In genomic region chr22:37018086-37018814, GRCh38 we compare ENCODE assay signal across 9 cellular contexts. TPM values are rescaled to one million over a fixed set of nuclear protein-coding genes. Genes with fewer than 3 reads are reported as not detected.
DNase-seq lines count a peak whose midpoint lies in the region; ATAC-seq and TF ChIP-seq lines count a peak whose summit lies in the region.
"Had no signal": no experiment of that assay in that cellular context is flagged by ENCODE, and none has a peak within 500 bp of the region (broad histone marks: within the 10 kb centered on the region; RNA-seq: fewer than 3 reads in every experiment).

No MANE protein-coding gene starts in this region.

- TF ChIP-seq CTCF in AG04450 (IDR thresholded peaks at IDR 0.05; ENCODE audit: low read depth, low read length) (no peak), endothelial cell (IDR thresholded peaks at IDR 0.05; ENCODE audit: unreplicated experiment) (no peak)

- H3K4me3 ChIP-seq in AG04450 (ENCODE audit: low read depth, low read length) (peak overlapping the region; percentile 78), NT2/D1 (ENCODE audit: insufficient read length, low read depth) (peak overlapping the region; percentile 82)

- CTCF ChIA-PET in AG04450 (lab: Charles Lee) = interaction anchor here (2.6 to 5.0 kb wide), 2 partner anchors 13 to 162 kb away, joined by 10 to 36 read pairs; no protein-coding TSS in a partner anchor

- peaks cover 32% of the 10 kb centered on the region for H3K36me3 ChIP-seq in NT2/D1 (ENCODE audit: insufficient read depth, insufficient read length, low read length)

- H3K36me3 Mint-ChIP-seq in endothelial cell (ENCODE audit: low read depth, unreplicated experiment) = no peaks in the 10 kb centered on the region
- H3K36me3 Mint-ChIP-seq in naive thymus-derived CD8-positive, alpha-beta T cell = no peaks in the 10 kb centered on the region

- H3K27ac Mint-ChIP-seq in endothelial cell (ENCODE audit: unreplicated experiment) = peak overlapping the region; percentile 70
- no peak overlapping the region for H3K27ac Mint-ChIP-seq in naive thymus-derived CD8-positive, alpha-beta T cell

- H3K4me3 Mint-ChIP-seq in endothelial cell (ENCODE audit: unreplicated experiment) = peak overlapping the region; percentile 94
- peak overlapping the region; percentile 50 to 81 (median 68) for H3K4me3 Mint-ChIP-seq in naive thymus-derived CD8-positive, alpha-beta T cell

- H3K27ac ChIP-seq in AG04450 (ENCODE audit: low read depth, low read length) = no peak overlapping the region

- H3K27me3 ChIP-seq in AG04450 (ENCODE audit: control insufficient read depth, insufficient read depth, low read length) (no peaks in the 10 kb centered on the region), NT2/D1 (ENCODE audit: insufficient read depth, insufficient read length) (no peaks in the 10 kb centered on the region)

- H3K9me3 ChIP-seq in AG04450 (ENCODE audit: control insufficient read depth, insufficient read depth, low read length) = no peaks in the 10 kb centered on the region; the same call in 1 of the 2 replicates
- H3K9me3 ChIP-seq in NT2/D1 (ENCODE audit: insufficient read depth, low read length) = no peaks in the 10 kb centered on the region

- H3K4me1 ChIP-seq in NT2/D1 (ENCODE audit: insufficient read depth, insufficient read length) = peaks cover 17% of the 10 kb centered on the region

- H3K9me3 Mint-ChIP-seq in endothelial cell (ENCODE audit: unreplicated experiment) = no peaks in the 10 kb centered on the region
- no peaks in the 10 kb centered on the region for H3K9me3 Mint-ChIP-seq in naive thymus-derived CD8-positive, alpha-beta T cell

- H3K9ac ChIP-seq in NT2/D1 (ENCODE audit: insufficient read length, low read depth) = peak overlapping the region; percentile 91

- peaks cover 20% of the 10 kb centered on the region for H3K4me1 Mint-ChIP-seq in endothelial cell (ENCODE audit: unreplicated experiment)
- peaks cover 0 to 21% (median 7%) of the 10 kb centered on the region in 4 donors for H3K4me1 Mint-ChIP-seq in naive thymus-derived CD8-positive, alpha-beta T cell

- POLR2A ChIA-PET in AG04450 (lab: Yijun Ruan, JAX) = interaction anchor here (0.6 to 1.6 kb wide), 5 partner anchors 12 to 242 kb away, joined by 3 to 9 read pairs (median 4); partner anchors contain the start of genes IFT27 and KCTD17
- POLR2A ChIA-PET in naive thymus-derived CD8-positive, alpha-beta T cell (lab: Charles Lee) = no interaction called here

- no peak for ATAC-seq in naive thymus-derived CD8-positive, alpha-beta T cell
- no peak for ATAC-seq in HG03439 (IDR thresholded peaks at IDR 0.05; ENCODE audit: unreplicated experiment)
- ATAC-seq in HG02763 (IDR thresholded peaks at IDR 0.05; ENCODE audit: unreplicated experiment) = no peak

- H3K27me3 Mint-ChIP-seq in endothelial cell (ENCODE audit: unreplicated experiment) = peaks cover 2% of the 10 kb centered on the region
- peaks cover 0 to 30% (median 12%) of the 10 kb centered on the region in 5 donors for H3K27me3 Mint-ChIP-seq in naive thymus-derived CD8-positive, alpha-beta T cell

- DNase-seq in AG04450 (ENCODE audit: low read depth, low spot score) = no peak
- no peak for DNase-seq in NT2/D1 (ENCODE audit: low read depth, low spot score)
- DNase-seq in endothelial cell (ENCODE audit: low spot score) = no peak
- peak in 1 of 10 donors; percentile 37 for DNase-seq in naive thymus-derived CD8-positive, alpha-beta T cell
- DNase-seq in activated effector memory CD4-positive, alpha-beta T cell treated with anti-CD3 and anti-CD28 coated beads, Interleukin-2, amount 50 U/mL, for 16 hours = no peak
- no peak for DNase-seq in NK-92 treated with Interleukin-12 subunit alpha and Interleukin-12 subunit beta, amount 100 ng/mL, for 24 hours (lab: John Stamatoyannopoulos, UW)
- DNase-seq: GF-D8 had no signal

RNA-seq across cellular contexts. Expression of gene TST, which starts 1.0 kb away (rescaled TPM):
- 26.3 and 36.7 TPM in 2 replicates for polyA plus RNA-seq in AG04450 (2011; rRNA removed)
- 16.7 and 22.2 TPM in 2 replicates for polyA minus RNA-seq in AG04450 (2011; rRNA and poly(A)+ RNA removed)
- total RNA-seq in endothelial cell (ENCODE audit: unreplicated experiment) = 39.0 TPM
- not detected for total RNA-seq in naive thymus-derived CD8-positive, alpha-beta T cell
- polyA plus RNA-seq in naive thymus-derived CD8-positive, alpha-beta T cell = 1 to 10 TPM in 1 of 3 donors, not detected in 2; 1.5 TPM

RNA-seq across cellular contexts. Expression of gene MPST, which starts 1.3 kb away (rescaled TPM):
- 33.3 and 42.8 TPM in 2 replicates for polyA plus RNA-seq in AG04450 (2011; rRNA removed)
- polyA minus RNA-seq in AG04450 (2011; rRNA and poly(A)+ RNA removed) = 14.5 and 16.8 TPM in 2 replicates
- total RNA-seq in endothelial cell (ENCODE audit: unreplicated experiment) = 78.7 TPM
- total RNA-seq in naive thymus-derived CD8-positive, alpha-beta T cell = 1 to 10 TPM; 1.1 to 1.5 TPM
- 1 to 10 TPM in 2 of 3 donors, under 1 TPM in 1; 0.34 to 9.7 (median 1.8) TPM for polyA plus RNA-seq in naive thymus-derived CD8-positive, alpha-beta T cell

RNA-seq across cellular contexts. Expression of gene KCTD17, which starts 33.3 kb away (rescaled TPM):
- polyA plus RNA-seq in AG04450 (2011; rRNA removed) = 20.7 and 26.5 TPM in 2 replicates
- 31.0 and 40.1 TPM in 2 replicates for polyA minus RNA-seq in AG04450 (2011; rRNA and poly(A)+ RNA removed)
- 46.9 TPM for total RNA-seq in endothelial cell (ENCODE audit: unreplicated experiment)
- total RNA-seq in naive thymus-derived CD8-positive, alpha-beta T cell = 10 to 100 TPM; 26.1 to 26.6 TPM
- polyA plus RNA-seq in naive thymus-derived CD8-positive, alpha-beta T cell = 10 to 100 TPM in 2 of 3 donors, 1 to 10 TPM in 1; 9.1 to 12.1 (median 10.3) TPM

Comparison
In these comparisons a context has a peak if more than half of its experiments do, and no peak if none do; other contexts are left out.
1. RNA of gene TST, which starts 1.0 kb away (total RNA-seq): 39.0 TPM in endothelial cell (single experiment); not detected in naive thymus-derived CD8-positive, alpha-beta T cell; every median in the first group is over 10 times any median in the second.
2. RNA of gene MPST, which starts 1.3 kb away (total RNA-seq): 78.7 TPM in endothelial cell (single experiment); 1.1 to 1.5 TPM in naive thymus-derived CD8-positive, alpha-beta T cell; every median in the first group is over 10 times any median in the second.